In genomic region chr4:109513368-109513767, GRCh38 we compare ENCODE assay signal across 5 cellular contexts. TPM values are rescaled to one million over a fixed set of nuclear protein-coding genes. Genes with fewer than 3 reads are reported as not detected.
DNase-seq lines count a peak whose midpoint lies in the region; ATAC-seq and TF ChIP-seq lines count a peak whose summit lies in the region.
"Not testable (repeated sequence)": the region's sequence is repeated elsewhere in the genome, so short reads cannot be mapped to it uniquely, and the experiment has no call there.

No MANE protein-coding gene starts in this region.

- H3K27me3 ChIP-seq in liver (ENCODE audit: control insufficient read depth in 4 of 4, insufficient read depth in 4 of 4, low read length in 3 of 4); right lobe of liver: not testable (repeated sequence)

- DNase-seq in T-helper 17 cell; endothelial cell (ENCODE audit: low spot score): not testable (repeated sequence)
- DNase-seq in left lobe of liver (ENCODE audit: low spot score), result peak; percentile 67
- DNase-seq in right lobe of liver, result peak; percentile 66 to 77 (median 72)

- 25% methylated on average over 12 of the region's 12 CpGs for WGBS in liver
- WGBS in right lobe of liver (ENCODE audit: insufficient coverage, low coverage, low lambda C conversion rate, missing lambda C conversion rate), result 42% methylated on average over 12 of the region's 12 CpGs

- TF ChIP-seq RAD21 in liver (IDR thresholded peaks at IDR 0.05), result peak in 1 of 2 donors; percentile 13

- H3K36me3 ChIP-seq in liver (ENCODE audit: control insufficient read depth in 4 of 4, insufficient read depth in 3 of 4, low read depth in 1 of 4, low read length in 3 of 4), result peaks cover 5 to 18% (median 16%) of the 10 kb centered on the region in 4 donors
- peaks cover 0 to 21% (median 14%) of the 10 kb centered on the region in 4 donors for H3K36me3 ChIP-seq in right lobe of liver

- TF ChIP-seq POLR2A in right lobe of liver (IDR thresholded peaks at IDR 0.05), result not testable (repeated sequence)

- not testable (repeated sequence) for H3K36me3 Mint-ChIP-seq in T-helper 17 cell (ENCODE audit: low read depth)
- peaks cover 42% of the 10 kb centered on the region for H3K36me3 Mint-ChIP-seq in endothelial cell (ENCODE audit: low read depth, unreplicated experiment)

- intact Hi-C loops in right lobe of liver (cut with DNase I), result loop anchor here in 1 of 2 donors (10.0 kb wide), 1 partner anchor 79 kb away; the partner anchor contains the start of gene SEC24B

- not testable (repeated sequence) for H3K9me3 ChIP-seq in T-helper 17 cell (ENCODE audit: control insufficient read depth, low read length, poor library complexity, severe bottlenecking); liver (ENCODE audit: control insufficient read depth in 4 of 4, low read length in 3 of 4); right lobe of liver

- H3K27me3 Mint-ChIP-seq in T-helper 17 cell; endothelial cell (ENCODE audit: unreplicated experiment): not testable (repeated sequence)

- peaks cover 5 to 18% (median 12%) of the 10 kb centered on the region in 4 donors for H3K4me1 ChIP-seq in liver (ENCODE audit: control insufficient read depth in 4 of 4, insufficient read depth in 4 of 4, low read length in 3 of 4)
- H3K4me1 ChIP-seq in right lobe of liver, result peaks cover 0 to 45% (median 11%) of the 10 kb centered on the region in 4 donors

- not testable (repeated sequence) for H3K4me3 ChIP-seq in liver (ENCODE audit: low read depth in 1 of 3, low read length in 3 of 3)
- H3K4me3 ChIP-seq in right lobe of liver, result peak overlapping the region in 1 of 3 donors; percentile 19

- TF ChIP-seq CTCF in endothelial cell (IDR thresholded peaks at IDR 0.05; ENCODE audit: unreplicated experiment); liver (IDR thresholded peaks at IDR 0.05; ENCODE audit: low read depth, low read length, missing input control); right lobe of liver (IDR thresholded peaks at IDR 0.05): not testable (repeated sequence)

- ATAC-seq in T-helper 17 cell, result not testable (repeated sequence)
- ATAC-seq in left lobe of liver (peak; percentile 63), right lobe of liver (peak; percentile 63 to 82 (median 70))

- H3K9me3 Mint-ChIP-seq in endothelial cell (ENCODE audit: unreplicated experiment), result not testable (repeated sequence)

- H3K4me3 Mint-ChIP-seq in T-helper 17 cell, result not testable (repeated sequence)
- H3K4me3 Mint-ChIP-seq in endothelial cell (ENCODE audit: unreplicated experiment), result peak overlapping the region; percentile 56

- H3K9ac ChIP-seq in liver (ENCODE audit: low read depth in 1 of 2, low read length in 2 of 2), result not testable (repeated sequence)

- H3K4me1 Mint-ChIP-seq in T-helper 17 cell; endothelial cell (ENCODE audit: unreplicated experiment): not testable (repeated sequence)

- H3K27ac ChIP-seq in liver (ENCODE audit: low read depth in 1 of 2, low read length in 2 of 2), result not testable (repeated sequence)
- peak overlapping the region in 2 of 3 donors; percentile 51 to 70 for H3K27ac ChIP-seq in right lobe of liver

- peak overlapping the region; percentile 66 for H3K27ac Mint-ChIP-seq in T-helper 17 cell
- not testable (repeated sequence) for H3K27ac Mint-ChIP-seq in endothelial cell (ENCODE audit: unreplicated experiment)

TF ChIP-seq in liver, 16 proteins besides CTCF, POLR2A, EP300 and RAD21:
- TF ChIP-seq MAX (IDR thresholded peaks at IDR 0.05) (peak; percentile 16), HNF4A (conservative IDR thresholded peaks at IDR 0.05) (peak; percentile 49 to 57), RXRA (IDR thresholded peaks at IDR 0.05) (peak; percentile 33 to 59), ZBTB33 (IDR thresholded peaks at IDR 0.05) (peak; percentile 48), YY1 (IDR thresholded peaks at IDR 0.05) (peak; percentile 73), JUND (IDR thresholded peaks at IDR 0.05) (peak in 1 of 2 donors; percentile 37), SP1 (IDR thresholded peaks at IDR 0.05) (peak; percentile 38), FOXA2 (IDR thresholded peaks at IDR 0.05) (peak; percentile 48)

RNA-seq across cellular contexts. Expression of gene MCUB, which starts 46.7 kb away (rescaled TPM):
- total RNA-seq in T-helper 17 cell, result 10 to 100 TPM; 81.0 to 90.0 TPM
- 44.9 TPM for total RNA-seq in endothelial cell (ENCODE audit: unreplicated experiment)
- total RNA-seq in left lobe of liver, result 1.8 TPM
- 1 to 10 TPM; 1.8 to 4.9 TPM for total RNA-seq in liver
- 1 to 10 TPM; 1.3 to 2.1 TPM for polyA plus RNA-seq in liver
- 1 to 10 TPM in 4 of 6 experiments, under 1 TPM in 2; 0.66 to 2.7 (median 1.3) TPM for total RNA-seq in right lobe of liver
